ENCODE assay signal across 1 cellular context in the genomic region with DNA sequence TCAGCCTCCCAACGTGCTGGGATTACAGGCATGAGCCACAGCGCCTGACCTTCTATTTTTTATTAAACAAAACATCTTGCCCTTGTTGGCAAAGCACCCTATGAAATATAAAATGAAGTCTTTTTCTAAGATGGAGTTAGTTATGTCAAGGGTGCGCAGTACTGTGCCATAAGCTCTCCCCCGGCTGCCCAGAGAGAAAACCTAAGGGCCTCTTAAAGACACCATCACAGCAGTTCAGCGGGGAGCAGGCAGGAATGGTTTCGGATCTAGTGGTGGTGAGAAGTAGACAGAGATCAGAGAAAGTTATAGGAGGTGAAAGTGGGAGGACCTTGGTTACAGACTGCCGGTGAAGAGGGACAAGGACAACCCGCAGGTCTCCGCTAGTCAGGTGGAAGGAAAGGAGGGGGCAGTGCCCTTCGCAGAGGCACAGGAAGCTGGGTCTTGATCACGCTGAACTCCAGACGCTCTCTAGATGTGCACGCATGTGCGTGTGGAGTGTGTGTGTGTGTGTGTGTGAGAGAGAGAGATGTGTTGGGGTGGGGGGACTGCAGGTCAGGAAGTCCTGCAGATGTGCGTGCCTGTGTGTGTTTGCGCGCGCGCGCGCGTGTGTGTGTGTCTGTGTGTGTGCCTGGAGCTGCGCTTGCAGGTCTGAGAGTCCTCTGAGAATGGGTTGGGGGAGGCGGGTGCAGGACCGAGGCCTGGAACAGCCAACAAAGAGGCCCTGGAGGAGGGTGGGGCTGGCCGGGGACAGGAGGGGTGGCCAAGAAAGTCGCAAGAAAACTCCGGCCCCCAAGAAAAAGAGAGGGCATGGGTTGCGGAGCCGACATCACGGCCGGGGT.
TF ChIP-seq lines count a peak whose summit lies in the region.

No MANE protein-coding gene starts in this region.

TF ChIP-seq in HepG2, 621 proteins besides CTCF, POLR2A, EP300 and RAD21 (continued from another document and continues in another):
- TF ChIP-seq, protein P1, sequence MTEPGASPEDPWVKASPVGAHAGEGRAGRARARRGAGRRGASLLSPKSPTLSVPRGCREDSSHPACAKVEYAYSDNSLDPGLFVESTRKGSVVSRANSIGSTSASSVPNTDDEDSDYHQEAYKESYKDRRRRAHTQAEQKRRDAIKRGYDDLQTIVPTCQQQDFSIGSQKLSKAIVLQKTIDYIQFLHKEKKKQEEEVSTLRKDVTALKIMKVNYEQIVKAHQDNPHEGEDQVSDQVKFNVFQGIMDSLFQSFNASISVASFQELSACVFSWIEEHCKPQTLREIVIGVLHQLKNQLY (CRISPR knock-in tag; IDR thresholded peaks at IDR 0.05) = peak; percentile 52; the same call in 1 of the 2 replicates
- no peak for TF ChIP-seq JUNB (CRISPR knock-in tag; IDR thresholded peaks at IDR 0.05; ENCODE audit: borderline replicate concordance)
- TF ChIP-seq ZNF121 (CRISPR knock-in tag; IDR thresholded peaks at IDR 0.05) = no peak
- TF ChIP-seq, protein P2, sequence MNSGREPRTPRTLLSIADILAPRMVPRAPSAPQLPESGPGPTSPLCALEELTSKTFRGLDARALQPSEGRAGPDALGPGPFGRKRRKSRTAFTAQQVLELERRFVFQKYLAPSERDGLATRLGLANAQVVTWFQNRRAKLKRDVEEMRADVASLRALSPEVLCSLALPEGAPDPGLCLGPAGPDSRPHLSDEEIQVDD (CRISPR knock-in tag; IDR thresholded peaks at IDR 0.05; ENCODE audit: borderline replicate concordance) = no peak
- TF ChIP-seq SCMH1 (CRISPR knock-in tag; IDR thresholded peaks at IDR 0.05; ENCODE audit: borderline replicate concordance) = no peak
- no peak for TF ChIP-seq TBL1XR1 (IDR thresholded peaks at IDR 0.05; ENCODE audit: borderline replicate concordance, low read length, partially characterized antibody)
- TF ChIP-seq ZNF124 (CRISPR knock-in tag; IDR thresholded peaks at IDR 0.05) = no peak
- TF ChIP-seq SPEN (CRISPR knock-in tag; IDR thresholded peaks at IDR 0.05; ENCODE audit: low read depth) = peak; percentile 56; the same call in 1 of the 2 replicates
- TF ChIP-seq, protein P3, sequence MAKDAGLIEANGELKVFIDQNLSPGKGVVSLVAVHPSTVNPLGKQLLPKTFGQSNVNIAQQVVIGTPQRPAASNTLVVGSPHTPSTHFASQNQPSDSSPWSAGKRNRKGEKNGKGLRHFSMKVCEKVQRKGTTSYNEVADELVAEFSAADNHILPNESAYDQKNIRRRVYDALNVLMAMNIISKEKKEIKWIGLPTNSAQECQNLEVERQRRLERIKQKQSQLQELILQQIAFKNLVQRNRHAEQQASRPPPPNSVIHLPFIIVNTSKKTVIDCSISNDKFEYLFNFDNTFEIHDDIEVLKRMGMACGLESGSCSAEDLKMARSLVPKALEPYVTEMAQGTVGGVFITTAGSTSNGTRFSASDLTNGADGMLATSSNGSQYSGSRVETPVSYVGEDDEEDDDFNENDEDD (CRISPR knock-in tag; IDR thresholded peaks at IDR 0.05; ENCODE audit: borderline replicate concordance) = no peak; the same call in 1 of the 2 replicates
- TF ChIP-seq, protein P4, sequence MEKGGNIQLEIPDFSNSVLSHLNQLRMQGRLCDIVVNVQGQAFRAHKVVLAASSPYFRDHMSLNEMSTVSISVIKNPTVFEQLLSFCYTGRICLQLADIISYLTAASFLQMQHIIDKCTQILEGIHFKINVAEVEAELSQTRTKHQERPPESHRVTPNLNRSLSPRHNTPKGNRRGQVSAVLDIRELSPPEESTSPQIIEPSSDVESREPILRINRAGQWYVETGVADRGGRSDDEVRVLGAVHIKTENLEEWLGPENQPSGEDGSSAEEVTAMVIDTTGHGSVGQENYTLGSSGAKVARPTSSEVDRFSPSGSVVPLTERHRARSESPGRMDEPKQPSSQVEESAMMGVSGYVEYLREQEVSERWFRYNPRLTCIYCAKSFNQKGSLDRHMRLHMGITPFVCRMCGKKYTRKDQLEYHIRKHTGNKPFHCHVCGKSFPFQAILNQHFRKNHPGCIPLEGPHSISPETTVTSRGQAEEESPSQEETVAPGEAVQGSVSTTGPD (CRISPR knock-in tag; IDR thresholded peaks at IDR 0.05) = no peak
- no peak for TF ChIP-seq ZNF24 (IDR thresholded peaks at IDR 0.05)
- TF ChIP-seq, protein P5, sequence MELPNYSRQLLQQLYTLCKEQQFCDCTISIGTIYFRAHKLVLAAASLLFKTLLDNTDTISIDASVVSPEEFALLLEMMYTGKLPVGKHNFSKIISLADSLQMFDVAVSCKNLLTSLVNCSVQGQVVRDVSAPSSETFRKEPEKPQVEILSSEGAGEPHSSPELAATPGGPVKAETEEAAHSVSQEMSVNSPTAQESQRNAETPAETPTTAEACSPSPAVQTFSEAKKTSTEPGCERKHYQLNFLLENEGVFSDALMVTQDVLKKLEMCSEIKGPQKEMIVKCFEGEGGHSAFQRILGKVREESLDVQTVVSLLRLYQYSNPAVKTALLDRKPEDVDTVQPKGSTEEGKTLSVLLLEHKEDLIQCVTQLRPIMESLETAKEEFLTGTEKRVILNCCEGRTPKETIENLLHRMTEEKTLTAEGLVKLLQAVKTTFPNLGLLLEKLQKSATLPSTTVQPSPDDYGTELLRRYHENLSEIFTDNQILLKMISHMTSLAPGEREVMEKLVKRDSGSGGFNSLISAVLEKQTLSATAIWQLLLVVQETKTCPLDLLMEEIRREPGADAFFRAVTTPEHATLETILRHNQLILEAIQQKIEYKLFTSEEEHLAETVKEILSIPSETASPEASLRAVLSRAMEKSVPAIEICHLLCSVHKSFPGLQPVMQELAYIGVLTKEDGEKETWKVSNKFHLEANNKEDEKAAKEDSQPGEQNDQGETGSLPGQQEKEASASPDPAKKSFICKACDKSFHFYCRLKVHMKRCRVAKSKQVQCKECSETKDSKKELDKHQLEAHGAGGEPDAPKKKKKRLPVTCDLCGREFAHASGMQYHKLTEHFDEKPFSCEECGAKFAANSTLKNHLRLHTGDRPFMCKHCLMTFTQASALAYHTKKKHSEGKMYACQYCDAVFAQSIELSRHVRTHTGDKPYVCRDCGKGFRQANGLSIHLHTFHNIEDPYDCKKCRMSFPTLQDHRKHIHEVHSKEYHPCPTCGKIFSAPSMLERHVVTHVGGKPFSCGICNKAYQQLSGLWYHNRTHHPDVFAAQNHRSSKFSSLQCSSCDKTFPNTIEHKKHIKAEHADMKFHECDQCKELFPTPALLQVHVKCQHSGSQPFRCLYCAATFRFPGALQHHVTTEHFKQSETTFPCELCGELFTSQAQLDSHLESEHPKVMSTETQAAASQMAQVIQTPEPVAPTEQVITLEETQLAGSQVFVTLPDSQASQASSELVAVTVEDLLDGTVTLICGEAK (IDR thresholded peaks at IDR 0.05) = no peak
- TF ChIP-seq, protein P5 (CRISPR knock-in tag; IDR thresholded peaks at IDR 0.05) = peak; percentile 68; the same call in 1 of the 2 replicates
- no peak for TF ChIP-seq PLRG1 (conservative IDR thresholded peaks at IDR 0.05)
- TF ChIP-seq, protein P6, sequence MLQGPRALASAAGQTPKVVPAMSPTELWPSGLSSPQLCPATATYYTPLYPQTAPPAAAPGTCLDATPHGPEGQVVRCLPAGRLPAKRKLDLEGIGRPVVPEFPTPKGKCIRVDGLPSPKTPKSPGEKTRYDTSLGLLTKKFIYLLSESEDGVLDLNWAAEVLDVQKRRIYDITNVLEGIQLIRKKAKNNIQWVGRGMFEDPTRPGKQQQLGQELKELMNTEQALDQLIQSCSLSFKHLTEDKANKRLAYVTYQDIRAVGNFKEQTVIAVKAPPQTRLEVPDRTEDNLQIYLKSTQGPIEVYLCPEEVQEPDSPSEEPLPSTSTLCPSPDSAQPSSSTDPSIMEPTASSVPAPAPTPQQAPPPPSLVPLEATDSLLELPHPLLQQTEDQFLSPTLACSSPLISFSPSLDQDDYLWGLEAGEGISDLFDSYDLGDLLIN (CRISPR knock-in tag; IDR thresholded peaks at IDR 0.05; ENCODE audit: borderline replicate concordance) = no peak
- TF ChIP-seq WIZ (CRISPR knock-in tag; IDR thresholded peaks at IDR 0.05) = no peak
- TF ChIP-seq NFE2 (CRISPR knock-in tag; IDR thresholded peaks at IDR 0.05) = no peak
- TF ChIP-seq U2AF2 (IDR thresholded peaks at IDR 0.05; ENCODE audit: low read depth, low read length) = no peak
- peak; percentile 78; the same call in 1 of the 2 replicates for TF ChIP-seq MTA1 (CRISPR knock-in tag; IDR thresholded peaks at IDR 0.05; ENCODE audit: borderline replicate concordance)
- TF ChIP-seq TAF15 (IDR thresholded peaks at IDR 0.05; ENCODE audit: low read depth, low read length, poor library complexity, severe bottlenecking) = no peak
- TF ChIP-seq, protein P7, sequence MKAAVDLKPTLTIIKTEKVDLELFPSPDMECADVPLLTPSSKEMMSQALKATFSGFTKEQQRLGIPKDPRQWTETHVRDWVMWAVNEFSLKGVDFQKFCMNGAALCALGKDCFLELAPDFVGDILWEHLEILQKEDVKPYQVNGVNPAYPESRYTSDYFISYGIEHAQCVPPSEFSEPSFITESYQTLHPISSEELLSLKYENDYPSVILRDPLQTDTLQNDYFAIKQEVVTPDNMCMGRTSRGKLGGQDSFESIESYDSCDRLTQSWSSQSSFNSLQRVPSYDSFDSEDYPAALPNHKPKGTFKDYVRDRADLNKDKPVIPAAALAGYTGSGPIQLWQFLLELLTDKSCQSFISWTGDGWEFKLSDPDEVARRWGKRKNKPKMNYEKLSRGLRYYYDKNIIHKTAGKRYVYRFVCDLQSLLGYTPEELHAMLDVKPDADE (CRISPR knock-in tag; IDR thresholded peaks at IDR 0.05) = no peak
- no peak for TF ChIP-seq ZFP36 (IDR thresholded peaks at IDR 0.05; ENCODE audit: borderline replicate concordance, low read depth, low read length, partially characterized antibody)
- 0 out of 2 replicates have a peak, but pooled peaks have one; percentile 60 for TF ChIP-seq ZNF879 (CRISPR knock-in tag; IDR thresholded peaks at IDR 0.05)
- no peak for TF ChIP-seq ZNF615 (CRISPR knock-in tag; IDR thresholded peaks at IDR 0.05; ENCODE audit: borderline replicate concordance)
- TF ChIP-seq ZNF577 (CRISPR knock-in tag; IDR thresholded peaks at IDR 0.05; ENCODE audit: borderline replicate concordance, low read depth) = no peak
- TF ChIP-seq, protein P8, sequence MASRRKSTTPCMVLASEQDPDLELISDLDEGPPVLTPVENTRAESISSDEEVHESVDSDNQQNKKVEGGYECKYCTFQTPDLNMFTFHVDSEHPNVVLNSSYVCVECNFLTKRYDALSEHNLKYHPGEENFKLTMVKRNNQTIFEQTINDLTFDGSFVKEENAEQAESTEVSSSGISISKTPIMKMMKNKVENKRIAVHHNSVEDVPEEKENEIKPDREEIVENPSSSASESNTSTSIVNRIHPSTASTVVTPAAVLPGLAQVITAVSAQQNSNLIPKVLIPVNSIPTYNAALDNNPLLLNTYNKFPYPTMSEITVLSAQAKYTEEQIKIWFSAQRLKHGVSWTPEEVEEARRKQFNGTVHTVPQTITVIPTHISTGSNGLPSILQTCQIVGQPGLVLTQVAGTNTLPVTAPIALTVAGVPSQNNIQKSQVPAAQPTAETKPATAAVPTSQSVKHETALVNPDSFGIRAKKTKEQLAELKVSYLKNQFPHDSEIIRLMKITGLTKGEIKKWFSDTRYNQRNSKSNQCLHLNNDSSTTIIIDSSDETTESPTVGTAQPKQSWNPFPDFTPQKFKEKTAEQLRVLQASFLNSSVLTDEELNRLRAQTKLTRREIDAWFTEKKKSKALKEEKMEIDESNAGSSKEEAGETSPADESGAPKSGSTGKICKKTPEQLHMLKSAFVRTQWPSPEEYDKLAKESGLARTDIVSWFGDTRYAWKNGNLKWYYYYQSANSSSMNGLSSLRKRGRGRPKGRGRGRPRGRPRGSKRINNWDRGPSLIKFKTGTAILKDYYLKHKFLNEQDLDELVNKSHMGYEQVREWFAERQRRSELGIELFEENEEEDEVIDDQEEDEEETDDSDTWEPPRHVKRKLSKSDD (CRISPR knock-in tag; IDR thresholded peaks at IDR 0.05; ENCODE audit: low read depth) = 0 out of 2 replicates have a peak, but pooled peaks have one; percentile 60
- 0 out of 2 replicates have a peak, but pooled peaks have one; percentile 8 for TF ChIP-seq DR1 (CRISPR knock-in tag; IDR thresholded peaks at IDR 0.05)
- TF ChIP-seq ZNF225 (CRISPR knock-in tag; IDR thresholded peaks at IDR 0.05) = no peak
- TF ChIP-seq LCORL (IDR thresholded peaks at IDR 0.05) = no peak
- TF ChIP-seq LCORL (CRISPR knock-in tag; IDR thresholded peaks at IDR 0.05) = peak; percentile 59; the same call in 1 of the 2 replicates
- TF ChIP-seq, protein P9, sequence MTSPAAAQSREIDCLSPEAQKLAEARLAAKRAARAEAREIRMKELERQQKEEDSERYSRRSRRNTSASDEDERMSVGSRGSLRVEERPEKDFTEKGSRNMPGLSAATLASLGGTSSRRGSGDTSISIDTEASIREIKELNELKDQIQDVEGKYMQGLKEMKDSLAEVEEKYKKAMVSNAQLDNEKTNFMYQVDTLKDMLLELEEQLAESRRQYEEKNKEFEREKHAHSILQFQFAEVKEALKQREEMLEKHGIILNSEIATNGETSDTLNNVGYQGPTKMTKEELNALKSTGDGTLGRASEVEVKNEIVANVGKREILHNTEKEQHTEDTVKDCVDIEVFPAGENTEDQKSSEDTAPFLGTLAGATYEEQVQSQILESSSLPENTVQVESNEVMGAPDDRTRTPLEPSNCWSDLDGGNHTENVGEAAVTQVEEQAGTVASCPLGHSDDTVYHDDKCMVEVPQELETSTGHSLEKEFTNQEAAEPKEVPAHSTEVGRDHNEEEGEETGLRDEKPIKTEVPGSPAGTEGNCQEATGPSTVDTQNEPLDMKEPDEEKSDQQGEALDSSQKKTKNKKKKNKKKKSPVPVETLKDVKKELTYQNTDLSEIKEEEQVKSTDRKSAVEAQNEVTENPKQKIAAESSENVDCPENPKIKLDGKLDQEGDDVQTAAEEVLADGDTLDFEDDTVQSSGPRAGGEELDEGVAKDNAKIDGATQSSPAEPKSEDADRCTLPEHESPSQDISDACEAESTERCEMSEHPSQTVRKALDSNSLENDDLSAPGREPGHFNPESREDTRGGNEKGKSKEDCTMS (CRISPR knock-in tag; conservative IDR thresholded peaks at IDR 0.05) = no peak
- no peak for TF ChIP-seq MIER2 (CRISPR knock-in tag; IDR thresholded peaks at IDR 0.05)
- TF ChIP-seq ZNF234 (CRISPR knock-in tag; conservative IDR thresholded peaks at IDR 0.05) = no peak
- TF ChIP-seq ZNF678 (CRISPR knock-in tag; IDR thresholded peaks at IDR 0.05) = no peak
